ENCODE assay signal across 7 cellular contexts in the genomic region with DNA sequence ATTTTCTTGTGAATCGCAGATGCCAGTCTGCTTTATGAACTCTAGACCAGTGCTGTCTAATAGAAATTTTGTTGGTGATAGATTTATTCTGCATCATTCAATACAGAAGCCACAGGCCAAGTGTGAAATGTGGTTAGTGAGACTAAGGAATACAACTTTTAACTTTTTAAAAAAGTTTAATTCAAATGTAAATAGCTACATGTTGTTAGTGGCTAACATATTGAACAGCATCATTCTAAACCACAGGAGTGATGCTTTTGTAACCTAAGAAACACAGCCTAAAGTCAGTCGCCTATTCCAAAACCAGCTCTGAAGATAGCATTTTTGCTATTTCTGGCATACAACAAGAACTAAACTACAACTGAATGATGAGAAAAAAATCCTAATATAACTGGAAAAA.
"Had no signal": no experiment of that assay in that cellular context is flagged by ENCODE, and none has a peak within 500 bp of the region (broad histone marks: within the 10 kb centered on the region; RNA-seq: fewer than 3 reads in every experiment).

No MANE protein-coding gene starts in this region.

- DNase-seq: H9, HCEC 1CT, IMR-90 had no signal

- H3K4me2 ChIP-seq: GM23338 had no signal

- H3K4me3 Mint-ChIP-seq: GM23338, H9 had no signal

- FAIRE-seq: H1, HTR-8/SVneo, K562 had no signal

- ATAC-seq: GM23338, K562 had no signal

- H3K27ac Mint-ChIP-seq: GM23338, H9 had no signal

- H3K4me3 ChIP-seq: GM23338, K562 had no signal

- H3K4me1 Mint-ChIP-seq: GM23338, H9 had no signal

- H3K9me3 Mint-ChIP-seq: GM23338, H9 had no signal
